29 cellular contexts compared by ENCODE assay signal in genomic region chr2:235216901-235217300, GRCh38.
A peak's percentile ranks its signal among the peaks of the same experiment; 100 is the strongest.
DNase-seq lines count a peak whose midpoint lies in the region; ATAC-seq, FAIRE-seq and TF ChIP-seq lines count a peak whose summit lies in the region.
"Had no signal": no experiment of that assay in that cellular context is flagged by ENCODE, and none has a peak within 500 bp of the region (broad histone marks: within the 10 kb centered on the region; RNA-seq: fewer than 3 reads in every experiment).

No MANE protein-coding gene starts in this region.

- no peak overlapping the region for H3K4me2 ChIP-seq in astrocyte (ENCODE audit: low read length)

- TF ChIP-seq CTCF in astrocyte (IDR thresholded peaks at IDR 0.05; ENCODE audit: insufficient read depth, low read depth, low read length) (no peak), left ventricle myocardium inferior (IDR thresholded peaks at IDR 0.05; ENCODE audit: borderline replicate concordance) (no peak)

- H3K36me3 ChIP-seq in astrocyte (ENCODE audit: insufficient read depth, low read length), result no peaks in the 10 kb centered on the region
- no peaks in the 10 kb centered on the region for H3K36me3 ChIP-seq in left ventricle myocardium inferior
- H3K36me3 ChIP-seq: HAP-1, MG63 had no signal

- no peaks in the 10 kb centered on the region for H3K36me3 Mint-ChIP-seq in astrocyte (ENCODE audit: low read depth, unreplicated experiment)

- H3K27ac Mint-ChIP-seq in astrocyte (ENCODE audit: unreplicated experiment), result peak overlapping the region; percentile 64
- H3K27ac Mint-ChIP-seq: activated CD4-positive, alpha-beta T cell treated with anti-CD3 and anti-CD28 coated beads for 36 hours; activated T-cell treated with anti-CD3 and anti-CD28 coated beads, Interleukin-2, amount 50 U/mL, for 24 hours; naive B cell had no signal

- H3K4me3 ChIP-seq in astrocyte (ENCODE audit: insufficient read depth, low read depth, low read length), result no peak overlapping the region
- no peak overlapping the region for H3K4me3 ChIP-seq in left ventricle myocardium inferior
- H3K4me3 ChIP-seq: HAP-1, MG63 had no signal

- H3K27ac ChIP-seq in astrocyte (ENCODE audit: low read depth, low read length) (no peak overlapping the region), left ventricle myocardium inferior (replicated peaks) (no peak overlapping the region)

- DNase-seq in AG08395 (ENCODE audit: low spot score) (peak; percentile 31), HS-5 (ENCODE audit: low read depth) (peak; percentile 22), astrocyte (ENCODE audit: low read depth) (peak; percentile 3), kidney glomerular epithelial cell (lab: John Stamatoyannopoulos, UW) (peak; percentile 41), T-helper 1 cell (no peak), DMS 273 (lab: John Stamatoyannopoulos, UW; ENCODE audit: unreplicated experiment) (no peak), left ventricle myocardium inferior (no peak)
- DNase-seq: activated CD4-positive, alpha-beta T cell treated with anti-CD3 and anti-CD28 coated beads for 36 hours; activated CD8-positive, alpha-beta memory T cell treated with anti-CD3 and anti-CD28 coated beads for 24 hours; activated naive CD4-positive, alpha-beta T cell treated with Interleukin-2 at 50 U/mL for 16 hours; activated T-cell treated with anti-CD3 and anti-CD28 coated beads, Interleukin-2, amount 50 U/mL, for 24 hours; aorta; COR-L47; DND-41; effector CD4-positive, alpha-beta T cell; erythroblast; MG63; naive B cell; NCI-H82; occipital lobe; Right ventricle myocardium superior; stimulated activated CD4-positive, alpha-beta T cell treated with anti-CD3 and anti-CD28 coated beads, Interleukin-12 subunit alpha, Interleukin-12 subunit beta, amount 100 ng/mL, for 4 hours; stimulated activated CD4-positive, alpha-beta T cell treated with anti-CD3 and anti-CD28 coated beads, Interleukin-4, amount 100 ng/mL, for 4 hours; stimulated activated naive CD8-positive, alpha-beta T cell treated with anti-CD3 and anti-CD28 coated beads, Interleukin-15, Interleukin-2, amounts not matched to agents 100 U/mL and 50 U/mL, for 24 hours; SW 1271 had no signal

- peaks cover 17% of the 10 kb centered on the region for H3K4me1 Mint-ChIP-seq in astrocyte (ENCODE audit: low read depth, unreplicated experiment)
- H3K4me1 Mint-ChIP-seq: activated CD4-positive, alpha-beta T cell treated with anti-CD3 and anti-CD28 coated beads for 36 hours had no signal

- no peaks in the 10 kb centered on the region for H3K79me2 ChIP-seq in astrocyte (ENCODE audit: insufficient read depth, low read length)

- intact Hi-C loops in left ventricle myocardium inferior (cut with micrococcal nuclease), result no loop called here

- no peak for TF ChIP-seq POLR2A in GM18505 (IDR thresholded peaks at IDR 0.05; ENCODE audit: borderline replicate concordance, extremely low read depth, insufficient read depth, insufficient read length)

- H3K27me3 Mint-ChIP-seq in astrocyte (ENCODE audit: low read depth, unreplicated experiment), result peaks cover 2% of the 10 kb centered on the region

- ATAC-seq in GM18505 (IDR thresholded peaks at IDR 0.05; ENCODE audit: unreplicated experiment), result no peak
- ATAC-seq: activated CD4-positive, alpha-beta T cell treated with anti-CD3 and anti-CD28 coated beads for 36 hours; stimulated activated naive CD8-positive, alpha-beta T cell treated with anti-CD3 and anti-CD28 coated beads, Interleukin-15, Interleukin-2, amounts not matched to agents 100 U/mL and 50 U/mL, for 24 hours had no signal

- H3K9me3 Mint-ChIP-seq in astrocyte (ENCODE audit: unreplicated experiment), result peaks cover 2% of the 10 kb centered on the region
- H3K9me3 Mint-ChIP-seq: activated T-cell treated with anti-CD3 and anti-CD28 coated beads, Interleukin-2, amount 50 U/mL, for 24 hours had no signal

- no peak overlapping the region for H3K4me3 Mint-ChIP-seq in astrocyte (ENCODE audit: unreplicated experiment)
- H3K4me3 Mint-ChIP-seq: activated CD4-positive, alpha-beta T cell treated with anti-CD3 and anti-CD28 coated beads for 36 hours; activated T-cell treated with anti-CD3 and anti-CD28 coated beads, Interleukin-2, amount 50 U/mL, for 24 hours; naive B cell had no signal

- H3K4me1 ChIP-seq in astrocyte (ENCODE audit: insufficient read depth, low read length) (no peaks in the 10 kb centered on the region), left ventricle myocardium inferior (no peaks in the 10 kb centered on the region)

- H2AFZ ChIP-seq in astrocyte (ENCODE audit: low read depth, low read length), result no peak overlapping the region

- no peaks in the 10 kb centered on the region for H3K9me3 ChIP-seq in astrocyte (ENCODE audit: insufficient read depth, low read depth, low read length)
- H3K9me3 ChIP-seq in left ventricle myocardium inferior (replicated peaks), result no peaks in the 10 kb centered on the region
- H3K9me3 ChIP-seq: HAP-1, MG63 had no signal

- no peak for FAIRE-seq in astrocyte (lab: Jason Lieb, UNC)
- FAIRE-seq: A204.1, GM18507 had no signal

- H3K9ac ChIP-seq in astrocyte (ENCODE audit: low read length), result no peak overlapping the region

- H3K27me3 ChIP-seq in astrocyte (ENCODE audit: insufficient read depth, low read length) (no peaks in the 10 kb centered on the region), left ventricle myocardium inferior (ENCODE audit: low read depth) (peaks cover 54% of the 10 kb centered on the region)
- H3K27me3 ChIP-seq: MG63 had no signal

- H4K20me1 ChIP-seq in astrocyte (ENCODE audit: insufficient read depth, low read length), result no peaks in the 10 kb centered on the region

Comparison
In these comparisons a context has a peak if more than half of its experiments do, and no peak if none do; other contexts are left out.
1. DNase-seq: peak in AG08395 (single experiment), HS-5 (single experiment), astrocyte (single experiment) and kidney glomerular epithelial cell (single experiment); none in T-helper 1 cell (0 of 5), DMS 273 (single experiment) and left ventricle myocardium inferior (single experiment).